ENCODE assay signal across 1 cellular context in the genomic region with DNA sequence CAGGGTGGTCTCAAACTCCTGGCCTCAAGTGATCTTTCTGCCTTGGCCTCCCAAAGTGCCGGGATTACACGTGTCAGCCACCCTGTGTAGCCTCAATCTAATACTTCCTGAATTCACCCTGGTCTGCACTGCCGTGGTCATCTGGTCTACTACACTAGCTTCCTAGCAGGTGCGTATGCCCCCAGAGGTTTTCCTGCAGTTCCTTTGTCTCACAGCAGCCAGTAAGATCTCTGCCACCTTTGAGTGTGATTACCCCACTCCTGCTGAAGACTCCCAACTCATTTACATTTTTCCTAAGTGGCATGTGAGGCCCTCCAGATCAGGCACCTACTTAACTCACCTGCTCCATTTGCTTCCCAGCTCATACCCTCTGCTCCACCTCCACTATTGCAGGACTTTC.
TF ChIP-seq lines count a peak whose summit lies in the region.

No MANE protein-coding gene starts in this region.

TF ChIP-seq in GM23338, 12 proteins besides CTCF, POLR2A, EP300 and RAD21:
- TF ChIP-seq EZH2phosphoT487 (IDR thresholded peaks at IDR 0.05; ENCODE audit: unreplicated experiment): no peak
